8 cellular contexts compared by ENCODE assay signal in genomic region chr19:51690359-51691121, GRCh38. TPM values are rescaled to one million over a fixed set of nuclear protein-coding genes. Genes with fewer than 3 reads are reported as not detected.
A peak's percentile ranks its signal among the peaks of the same experiment; 100 is the strongest.
DNase-seq lines count a peak whose midpoint lies in the region; FAIRE-seq and TF ChIP-seq lines count a peak whose summit lies in the region.

No MANE protein-coding gene starts in this region.

- H4K20me1 ChIP-seq in keratinocyte (ENCODE audit: control insufficient read depth, extremely low read depth, insufficient read depth, low read length), result peaks cover 5% of the 10 kb centered on the region
- H4K20me1 ChIP-seq in smooth muscle cell (ENCODE audit: low read depth), result peaks cover 47% of the 10 kb centered on the region

- H3K36me3 Mint-ChIP-seq in Caco-2 (ENCODE audit: insufficient read depth, unreplicated experiment), result peaks cover 7% of the 10 kb centered on the region

- H3K9me3 ChIP-seq in Caco-2 (no peaks in the 10 kb centered on the region), keratinocyte (ENCODE audit: control insufficient read depth, low read depth, low read length) (no peaks in the 10 kb centered on the region), smooth muscle cell (replicated peaks; ENCODE audit: low read depth) (no peaks in the 10 kb centered on the region)

- H3F3A ChIP-seq in smooth muscle cell (ENCODE audit: low read depth), result peaks cover 26% of the 10 kb centered on the region

- POLR2A ChIA-PET in Caco-2 (lab: Charles Lee), result no interaction called here

- H3K36me3 ChIP-seq in Caco-2 (ENCODE audit: control insufficient read depth, insufficient read depth, low read length) (no peaks in the 10 kb centered on the region), keratinocyte (ENCODE audit: control insufficient read depth in 2 of 2, extremely low read depth in 1 of 2, insufficient read depth in 2 of 2, low read length in 2 of 2) (peaks cover 16 to 21% of the 10 kb centered on the region in 2 experiments), smooth muscle cell (ENCODE audit: low read depth) (no peaks in the 10 kb centered on the region)

- H3K9ac ChIP-seq in keratinocyte (ENCODE audit: control insufficient read depth, extremely low read depth, insufficient read depth, low read length), result peak overlapping the region; percentile 84
- H3K9ac ChIP-seq in smooth muscle cell (ENCODE audit: low read depth), result peak overlapping the region; percentile 96

- H3K4me3 ChIP-seq in Caco-2 (ENCODE audit: low read depth, low read length) (no peak overlapping the region), WI38 (ENCODE audit: low read depth, low read length) (peak overlapping the region; percentile 89), keratinocyte (ENCODE audit: control insufficient read depth in 2 of 3, extremely low read depth in 1 of 3, insufficient read depth in 2 of 3, low read depth in 1 of 3, low read length in 3 of 3) (peak overlapping the region; percentile 74 to 82 (median 75)), smooth muscle cell (peak overlapping the region; percentile 65)

- no peak overlapping the region for H3K27ac Mint-ChIP-seq in Caco-2 (ENCODE audit: unreplicated experiment)

- intact Hi-C loops in Caco-2 (cut with micrococcal nuclease; ENCODE audit: unreplicated experiment), result no loop called here

- TF ChIP-seq CTCF in Caco-2 (IDR thresholded peaks at IDR 0.05; ENCODE audit: insufficient read depth in 1 of 2, low read depth in 1 of 2, low read length in 1 of 2, severe bottlenecking in 1 of 2, unreplicated experiment in 1 of 2) (no peak), WI38 (IDR thresholded peaks at IDR 0.05; ENCODE audit: low read depth, low read length) (no peak), keratinocyte (optimal IDR thresholded peaks at IDR 0.05 in 1 of 3, IDR thresholded peaks at IDR 0.05 in 1 of 3, conservative IDR thresholded peaks at IDR 0.05 in 1 of 3; ENCODE audit: extremely low read depth in 1 of 3, insufficient read depth in 2 of 3, low read length in 3 of 3) (no peak), smooth muscle cell (IDR thresholded peaks at IDR 0.05; ENCODE audit: borderline replicate concordance, insufficient read depth, poor library complexity, severe bottlenecking) (no peak)

- peaks cover 53% of the 10 kb centered on the region for H3K79me2 ChIP-seq in keratinocyte (ENCODE audit: control insufficient read depth, insufficient read depth, low read length)
- peaks cover 69% of the 10 kb centered on the region for H3K79me2 ChIP-seq in smooth muscle cell (ENCODE audit: low read depth)

- CTCF ChIA-PET in Caco-2 (lab: Charles Lee), result no interaction called here

- no TSS peak for BruUV-seq in Caco-2 (replicated peaks; lab: Mats Ljungman, UMichigan)

- 1% methylated on average over 16 of the region's 25 CpGs for WGBS in smooth muscle cell (ENCODE audit: low lambda C conversion rate)

- H3K27ac ChIP-seq in keratinocyte (ENCODE audit: control insufficient read depth, insufficient read depth, low read length), result peak overlapping the region; percentile 81
- H3K27ac ChIP-seq in smooth muscle cell (ENCODE audit: low read depth), result peak overlapping the region; percentile 96

- peaks cover 27% of the 10 kb centered on the region for H3K4me1 Mint-ChIP-seq in Caco-2 (ENCODE audit: low read depth, unreplicated experiment)

- H2AFZ ChIP-seq in keratinocyte (ENCODE audit: control insufficient read depth, low read length), result no peak overlapping the region
- H2AFZ ChIP-seq in smooth muscle cell (ENCODE audit: low read depth), result no peak overlapping the region

- FAIRE-seq in keratinocyte (lab: Jason Lieb, UNC), result peak; percentile 36

- peaks cover 2% of the 10 kb centered on the region for H3K9me1 ChIP-seq in keratinocyte (ENCODE audit: control insufficient read depth, extremely low read depth, insufficient read depth, low read length)

- H3K4me1 ChIP-seq in Caco-2 (peaks cover 20% of the 10 kb centered on the region), keratinocyte (ENCODE audit: control insufficient read depth, extremely low read depth, insufficient read depth, low read length) (peaks cover 15% of the 10 kb centered on the region), smooth muscle cell (ENCODE audit: low read depth) (peaks cover 4% of the 10 kb centered on the region)

- no peaks in the 10 kb centered on the region for H3K9me3 Mint-ChIP-seq in Caco-2 (ENCODE audit: unreplicated experiment)

- H3K4me3 Mint-ChIP-seq in Caco-2 (ENCODE audit: unreplicated experiment), result peak overlapping the region; percentile 84

- peak in 1 of 2 experiments; percentile 43 for DNase-seq in Caco-2
- DNase-seq in NCI-H1092 treated with DMSO at 0.1 percent for 48 hours (lab: John Stamatoyannopoulos, UW), result peak; percentile 45
- DNase-seq in cerebellar cortex (ENCODE audit: low spot score), result peak; percentile 63
- no peak for DNase-seq in keratinocyte (ENCODE audit: low read depth, low spot score)
- DNase-seq in smooth muscle cell (lab: John Stamatoyannopoulos, UW; ENCODE audit: unreplicated experiment), result peak; percentile 78
- DNase-seq in NCI-H2029 (lab: John Stamatoyannopoulos, UW), result no peak
- no peak for DNase-seq in NCI-H187 treated with DMSO at 0.1 percent for 48 hours (lab: John Stamatoyannopoulos, UW)

- H3K4me2 ChIP-seq in keratinocyte (ENCODE audit: control insufficient read depth, extremely low read depth, insufficient read depth, low read depth, low read length) (peak overlapping the region; percentile 83), smooth muscle cell (peak overlapping the region; percentile 91)

- no peaks in the 10 kb centered on the region for H3K27me3 Mint-ChIP-seq in Caco-2 (ENCODE audit: insufficient read depth, unreplicated experiment)

- dilution Hi-C loops in keratinocyte (cut with MboI; ENCODE audit: extremely low pct_ligation_motif_present, low sequenced_read_pairs), result no loop called here

- no peaks in the 10 kb centered on the region for H3K27me3 ChIP-seq in Caco-2 (replicated peaks; ENCODE audit: control insufficient read depth, insufficient read depth, low read length)
- no peaks in the 10 kb centered on the region for H3K27me3 ChIP-seq in keratinocyte (ENCODE audit: control insufficient read depth, extremely low read depth, insufficient read depth, low read length)
- no peaks in the 10 kb centered on the region for H3K27me3 ChIP-seq in smooth muscle cell (ENCODE audit: low read depth)

RNA-seq across cellular contexts. Expression of gene SPACA6, which starts 2.6 kb away (rescaled TPM):
- 3.6 and 4.9 TPM in 2 replicates for total RNA-seq in Caco-2 (2022)
- polyA plus RNA-seq in keratinocyte, result 3.9 to 9.4 TPM (median 4.3 TPM) in 3 replicates
- polyA plus RNA-seq in keratinocyte (2011; ENCODE audit: low read depth), result 3.3 TPM
- polyA plus RNA-seq in keratinocyte (2011; cell fraction: cytosol; rRNA removed), result 1.8 and 6.0 TPM in 2 replicates
- 10.8 and 19.3 TPM in 2 replicates for polyA plus RNA-seq in keratinocyte (2011; cell fraction: nucleus; rRNA removed)
- polyA plus RNA-seq in keratinocyte (2012; ENCODE audit: low replicate concordance), result 4.3 and 10.4 TPM in 2 replicates
- polyA minus RNA-seq in keratinocyte, result 1.1 to 4.5 TPM (median 2.5 TPM) in 3 replicates
- polyA minus RNA-seq in keratinocyte (2011; cell fraction: cytosol; rRNA and poly(A)+ RNA removed), result not detected
- 5.0 and 6.2 TPM in 2 replicates for polyA minus RNA-seq in keratinocyte (2011; cell fraction: nucleus; rRNA and poly(A)+ RNA removed)
- 3.3 and 4.1 TPM in 2 replicates for total RNA-seq in smooth muscle cell
- polyA plus RNA-seq in smooth muscle cell, result 3.0 and 4.3 TPM in 2 replicates

RNA-seq across cellular contexts. Expression of gene HAS1, which starts 33.3 kb away (rescaled TPM):
- total RNA-seq in Caco-2 (2022), result not detected in 2 replicates
- polyA plus RNA-seq in keratinocyte, result 0.33 to 5.0 TPM (median 0.56 TPM) in 3 replicates
- polyA plus RNA-seq in keratinocyte (2011; ENCODE audit: low read depth), result 3.6 TPM
- 0.26 and 0.62 TPM in 2 replicates for polyA plus RNA-seq in keratinocyte (2011; cell fraction: cytosol; rRNA removed)
- 3.5 and 5.4 TPM in 2 replicates for polyA plus RNA-seq in keratinocyte (2011; cell fraction: nucleus; rRNA removed)
- polyA plus RNA-seq in keratinocyte (2012; ENCODE audit: low replicate concordance), result 0.50 and 6.6 TPM in 2 replicates
- 0.19 to 3.1 TPM (median 2.9 TPM) in 3 replicates for polyA minus RNA-seq in keratinocyte
- 4.0 TPM for polyA minus RNA-seq in keratinocyte (2011; cell fraction: cytosol; rRNA and poly(A)+ RNA removed)
- polyA minus RNA-seq in keratinocyte (2011; cell fraction: nucleus; rRNA and poly(A)+ RNA removed), result 4.6 and 6.5 TPM in 2 replicates
- total RNA-seq in smooth muscle cell, result 0.90 and 0.94 TPM in 2 replicates
- polyA plus RNA-seq in smooth muscle cell, result 1.5 and 1.8 TPM in 2 replicates

RNA-seq across cellular contexts. Expression of gene SIGLEC14, which starts 43.9 kb away (rescaled TPM):
- total RNA-seq in Caco-2 (2022) (not detected in 2 replicates), smooth muscle cell (not detected in 2 replicates)
- polyA plus RNA-seq in keratinocyte (not detected in 3 replicates), smooth muscle cell (not detected in 2 replicates)
- polyA plus RNA-seq in keratinocyte (2011; ENCODE audit: low read depth), result not detected
- polyA plus RNA-seq in keratinocyte (2011; cell fraction: cytosol; rRNA removed), result not detected in 2 replicates
- not detected in 2 replicates for polyA plus RNA-seq in keratinocyte (2011; cell fraction: nucleus; rRNA removed)
- not detected in 2 replicates for polyA plus RNA-seq in keratinocyte (2012; ENCODE audit: low replicate concordance)
- not detected in 3 replicates for polyA minus RNA-seq in keratinocyte
- not detected for polyA minus RNA-seq in keratinocyte (2011; cell fraction: cytosol; rRNA and poly(A)+ RNA removed)
- polyA minus RNA-seq in keratinocyte (2011; cell fraction: nucleus; rRNA and poly(A)+ RNA removed), result not detected in 2 replicates

Comparison
In these comparisons a context has a peak if more than half of its experiments do, and no peak if none do; other contexts are left out.
1. DNase-seq: peak in NCI-H1092 treated with DMSO at 0.1 percent for 48 hours (single experiment), cerebellar cortex (single experiment) and smooth muscle cell (single experiment); none in keratinocyte (single experiment), NCI-H2029 (single experiment) and NCI-H187 treated with DMSO at 0.1 percent for 48 hours (single experiment).